11 cellular contexts compared by ENCODE assay signal in genomic region chr10:93999401-93999851, GRCh38. TPM values are rescaled to one million over a fixed set of nuclear protein-coding genes. Genes with fewer than 3 reads are reported as not detected.
DNase-seq lines count a peak whose midpoint lies in the region; ATAC-seq, FAIRE-seq and TF ChIP-seq lines count a peak whose summit lies in the region.
"Had no signal": no experiment of that assay in that cellular context is flagged by ENCODE, and none has a peak within 500 bp of the region (broad histone marks: within the 10 kb centered on the region; RNA-seq: fewer than 3 reads in every experiment).

No MANE protein-coding gene starts in this region.

- H3K27me3 ChIP-seq in ACC112 (ENCODE audit: insufficient read depth, low read length) (no peaks in the 10 kb centered on the region), SJSA1 (replicated peaks) (no peaks in the 10 kb centered on the region), gastroesophageal sphincter (peaks cover 2% of the 10 kb centered on the region)

- no peaks in the 10 kb centered on the region for H3K36me3 ChIP-seq in ACC112 (ENCODE audit: insufficient read depth, low read length)
- H3K36me3 ChIP-seq in SJSA1: no peaks in the 10 kb centered on the region
- no peaks in the 10 kb centered on the region for H3K36me3 ChIP-seq in gastroesophageal sphincter

- peak in 1 of 4 experiments; percentile 30 for TF ChIP-seq CTCF in gastroesophageal sphincter (IDR thresholded peaks at IDR 0.05)
- TF ChIP-seq CTCF in nephron progenitor cell (IDR thresholded peaks at IDR 0.05): no peak
- TF ChIP-seq CTCF in RWPE1 (conservative IDR thresholded peaks at IDR 0.05; ENCODE audit: low read depth): no peak

- POLR2A ChIA-PET in RWPE1 (lab: Yijun Ruan, JAX; ENCODE audit: low non-redundant PET): no interaction called here

- H3K27me3 Mint-ChIP-seq in nephron progenitor cell (ENCODE audit: low read depth, poor library complexity): peaks cover 46% of the 10 kb centered on the region

- H3K9me3 Mint-ChIP-seq in nephron progenitor cell: peaks cover 5% of the 10 kb centered on the region

- H3K36me3 Mint-ChIP-seq in nephron progenitor cell (ENCODE audit: low read depth): no peaks in the 10 kb centered on the region
- H3K36me3 Mint-ChIP-seq: naive B cell had no signal

- ATAC-seq in gastroesophageal sphincter: peak; percentile 65

- no peaks in the 10 kb centered on the region for H3K9me3 ChIP-seq in SJSA1 (replicated peaks)
- H3K9me3 ChIP-seq in gastroesophageal sphincter: no peaks in the 10 kb centered on the region

- H3K27ac Mint-ChIP-seq in nephron progenitor cell: no peak overlapping the region
- H3K27ac Mint-ChIP-seq: naive B cell had no signal

- peaks cover 38% of the 10 kb centered on the region for H3K4me1 ChIP-seq in ACC112 (ENCODE audit: control insufficient read depth, insufficient read depth, low read length, unreplicated experiment)
- H3K4me1 ChIP-seq in SJSA1 (replicated peaks): peaks cover 32% of the 10 kb centered on the region
- H3K4me1 ChIP-seq in gastroesophageal sphincter: peaks cover 0 to 29% (median 4%) of the 10 kb centered on the region in 3 donors

- 30 to 33% methylated on average over 2 to 11 of the region's 11 CpGs for WGBS in gastroesophageal sphincter (ENCODE audit: low coverage in 1 of 2), 2 donors

- no peak for TF ChIP-seq POLR2A in gastroesophageal sphincter (IDR thresholded peaks at IDR 0.05)

- peak overlapping the region; percentile 56 for H3K27ac ChIP-seq in ACC112 (ENCODE audit: low read depth, low read length)
- peak overlapping the region; percentile 33 for H3K27ac ChIP-seq in SJSA1
- H3K27ac ChIP-seq in gastroesophageal sphincter: peak overlapping the region; percentile 14 to 71 (median 52)
- no peak overlapping the region for H3K27ac ChIP-seq in RWPE1

- peak in 1 of 2 experiments; percentile 43 for DNase-seq in SJSA1 (ENCODE audit: low read depth in 1 of 2, low spot score in 2 of 2)
- peak; percentile 10 for DNase-seq in nephron progenitor cell
- no peak for DNase-seq in effector CD8-positive, alpha-beta T cell (lab: John Stamatoyannopoulos, UW)
- no peak for DNase-seq in NCI-H2081 treated with DMSO at 0.1 percent for 48 hours (lab: John Stamatoyannopoulos, UW)
- no peak for DNase-seq in RWPE1 (ENCODE audit: low spot score)
- DNase-seq in RCC 7860 (ENCODE audit: low spot score): no peak
- DNase-seq: activated T-cell treated with anti-CD3 and anti-CD28 coated beads, Interleukin-2, amount 50 U/mL, for 1 hour; naive B cell; NCI-H146 had no signal

- FAIRE-seq in RCC 7860 (lab: Jason Lieb, UNC): no peak

- H3K79me2 ChIP-seq in ACC112 (ENCODE audit: control insufficient read depth, insufficient read depth, low read length, unreplicated experiment): peaks cover 7% of the 10 kb centered on the region

- peak overlapping the region; percentile 85 for H2AFZ ChIP-seq in ACC112 (ENCODE audit: low read length, unreplicated experiment)

- H3K4me3 ChIP-seq in ACC112 (ENCODE audit: low read depth, low read length) (peak overlapping the region; percentile 27), SJSA1 (no peak overlapping the region), gastroesophageal sphincter (no peak overlapping the region)

- no peak for TF ChIP-seq EP300 in gastroesophageal sphincter (IDR thresholded peaks at IDR 0.05)

- H3K4me3 Mint-ChIP-seq in nephron progenitor cell: no peak overlapping the region
- H3K4me3 Mint-ChIP-seq: naive B cell had no signal

- peaks cover 24% of the 10 kb centered on the region for H3K4me1 Mint-ChIP-seq in nephron progenitor cell
- H3K4me1 Mint-ChIP-seq: naive B cell had no signal

- CTCF ChIA-PET in RWPE1 (lab: Yijun Ruan, JAX): interaction anchor here (0.6 kb wide), 1 partner anchor 75 kb away, joined by 3 read pairs; no protein-coding TSS in a partner anchor

RNA-seq across cellular contexts. Expression of gene PLCE1, which starts 5.7 kb away (rescaled TPM):
- 3.7 and 8.1 TPM in 2 replicates for total RNA-seq in SJSA1 (2014; rRNA removed; shearing (Covaris generic))
- total RNA-seq in gastroesophageal sphincter: 10 to 100 TPM; 13.5 to 23.0 (median 19.1) TPM
